16 cellular contexts compared by ENCODE assay signal in genomic region chr7:70525991-70526390, GRCh38.
DNase-seq lines count a peak whose midpoint lies in the region; ATAC-seq and TF ChIP-seq lines count a peak whose summit lies in the region.
"Had no signal": no experiment of that assay in that cellular context is flagged by ENCODE, and none has a peak within 500 bp of the region (broad histone marks: within the 10 kb centered on the region; RNA-seq: fewer than 3 reads in every experiment).

No MANE protein-coding gene starts in this region.

- no peaks in the 10 kb centered on the region for H3K9me2 ChIP-seq in GM23248 (ENCODE audit: insufficient read depth)

- H4K20me1 ChIP-seq in GM23248 (ENCODE audit: insufficient read depth) = no peaks in the 10 kb centered on the region

- H3K4me3 ChIP-seq in GM23248 = no peak overlapping the region
- no peak overlapping the region for H3K4me3 ChIP-seq in skeletal muscle cell (ENCODE audit: low read depth, low read length)

- H3F3A ChIP-seq in GM23248 (ENCODE audit: insufficient read depth) = no peaks in the 10 kb centered on the region

- peaks cover 6% of the 10 kb centered on the region for H3K27me3 Mint-ChIP-seq in endothelial cell (ENCODE audit: unreplicated experiment)
- no peaks in the 10 kb centered on the region for H3K27me3 Mint-ChIP-seq in activated T-cell treated with anti-CD3 and anti-CD28 coated beads, Interleukin-2, amount 50 U/mL, for 4 hours (ENCODE audit: low read depth)

- no peak for TF ChIP-seq CTCF in endothelial cell (IDR thresholded peaks at IDR 0.05; ENCODE audit: unreplicated experiment)

- H3K4me2 ChIP-seq in GM23248 (ENCODE audit: unreplicated experiment) = no peak overlapping the region

- H3K27ac Mint-ChIP-seq in endothelial cell (ENCODE audit: unreplicated experiment) = peak overlapping the region; percentile 5
- H3K27ac Mint-ChIP-seq: CD14-positive monocyte; CD8-positive, alpha-beta T cell had no signal

- 0 out of 2 replicates have a peak, but pooled peaks cover 2% of the 10 kb centered on the region for H3K4me1 ChIP-seq in GM23248 (ENCODE audit: insufficient read depth)

- H3K36me3 ChIP-seq in GM23248 (ENCODE audit: low read depth) = no peaks in the 10 kb centered on the region

- no peaks in the 10 kb centered on the region for H3K9me3 ChIP-seq in GM23248 (ENCODE audit: low read depth)

- H3K9me3 Mint-ChIP-seq in endothelial cell (ENCODE audit: unreplicated experiment) = no peaks in the 10 kb centered on the region
- H3K9me3 Mint-ChIP-seq in activated T-cell treated with anti-CD3 and anti-CD28 coated beads, Interleukin-2, amount 50 U/mL, for 4 hours = peaks cover 3% of the 10 kb centered on the region
- H3K9me3 Mint-ChIP-seq: CD8-positive, alpha-beta T cell had no signal

- 0 out of 2 replicates have a peak, but pooled peaks cover 7% of the 10 kb centered on the region for H3K27me3 ChIP-seq in GM23248 (replicated peaks; ENCODE audit: insufficient read depth)

- peak; percentile 3 for DNase-seq in GM23248
- DNase-seq in endothelial cell (ENCODE audit: low spot score) = no peak
- DNase-seq in inferior parietal cortex (ENCODE audit: extremely low spot score) = peak; percentile 45
- DNase-seq in skeletal muscle cell (ENCODE audit: low read depth) = peak; percentile 9
- no peak for DNase-seq in activated T-cell treated with anti-CD3 and anti-CD28 coated beads, Interleukin-2, amount 50 U/mL, for 4 hours
- DNase-seq in KBM-7 = no peak
- DNase-seq: CD8-positive, alpha-beta T cell; COR-L47; DND-41; GF-D8; H7; IMR-90; KG1 had no signal

- H3K4me1 Mint-ChIP-seq in endothelial cell (ENCODE audit: unreplicated experiment) = peaks cover 11% of the 10 kb centered on the region
- no peaks in the 10 kb centered on the region for H3K4me1 Mint-ChIP-seq in activated T-cell treated with anti-CD3 and anti-CD28 coated beads, Interleukin-2, amount 50 U/mL, for 4 hours (ENCODE audit: low read depth)
- H3K4me1 Mint-ChIP-seq: CD14-positive monocyte had no signal

- in situ Hi-C loops in GM23248 (cut with MboI) = loop anchor here (10.0 kb wide), 1 partner anchor 61 kb away; no protein-coding TSS in a partner anchor
- in situ Hi-C loops in KBM-7 (cut with MboI; ENCODE audit: low pct_unique_long_range_greater_than_20kb, low sequenced_read_pairs) = no loop called here

- H3K9ac ChIP-seq in GM23248 = no peak overlapping the region

- H3K36me3 Mint-ChIP-seq in endothelial cell (ENCODE audit: low read depth, unreplicated experiment) = peaks cover 21% of the 10 kb centered on the region
- H3K36me3 Mint-ChIP-seq in activated T-cell treated with anti-CD3 and anti-CD28 coated beads, Interleukin-2, amount 50 U/mL, for 4 hours (ENCODE audit: insufficient read depth) = peaks cover 2% of the 10 kb centered on the region
- H3K36me3 Mint-ChIP-seq: CD14-positive monocyte; CD8-positive, alpha-beta T cell had no signal

- H3K27ac ChIP-seq in GM23248 = no peak overlapping the region

- H3K79me2 ChIP-seq in GM23248 (ENCODE audit: insufficient read depth) = no peaks in the 10 kb centered on the region

- H2AFZ ChIP-seq in GM23248 = no peak overlapping the region

- no peak for ATAC-seq in activated T-cell treated with anti-CD3 and anti-CD28 coated beads, Interleukin-2, amount 50 U/mL, for 4 hours
- ATAC-seq in HG03108 (IDR thresholded peaks at IDR 0.05; ENCODE audit: unreplicated experiment) (no peak), GM18867 (IDR thresholded peaks at IDR 0.05; ENCODE audit: unreplicated experiment) (no peak)
- ATAC-seq: CD8-positive, alpha-beta T cell had no signal

- 89 to 90% methylated on average over 5 of the region's 5 CpGs for WGBS in GM23248 (ENCODE audit: low coverage in 1 of 2, low lambda C conversion rate in 2 of 2, missing lambda C conversion rate in 2 of 2), 2 experiments

- H3K4me3 Mint-ChIP-seq in endothelial cell (ENCODE audit: unreplicated experiment) = no peak overlapping the region
- no peak overlapping the region for H3K4me3 Mint-ChIP-seq in activated T-cell treated with anti-CD3 and anti-CD28 coated beads, Interleukin-2, amount 50 U/mL, for 4 hours
- H3K4me3 Mint-ChIP-seq: CD14-positive monocyte; CD8-positive, alpha-beta T cell had no signal

Comparison
In these comparisons a context has a peak if more than half of its experiments do, and no peak if none do; other contexts are left out.
1. DNase-seq: peak in GM23248 (single experiment), inferior parietal cortex (single experiment) and skeletal muscle cell (single experiment); none in endothelial cell (single experiment), activated T-cell treated with anti-CD3 and anti-CD28 coated beads, Interleukin-2, amount 50 U/mL, for 4 hours (single experiment) and KBM-7 (single experiment).